In genomic region chr1:167297222-167298214, GRCh38 we compare ENCODE assay signal across 15 cellular contexts.
A peak's percentile ranks its signal among the peaks of the same experiment; 100 is the strongest.
DNase-seq lines count a peak whose midpoint lies in the region; ATAC-seq and TF ChIP-seq lines count a peak whose summit lies in the region.
"Had no signal": no experiment of that assay in that cellular context is flagged by ENCODE, and none has a peak within 500 bp of the region (broad histone marks: within the 10 kb centered on the region; RNA-seq: fewer than 3 reads in every experiment).

No MANE protein-coding gene starts in this region.

- POLR2A ChIA-PET in activated CD4-positive, alpha-beta memory T cell treated with anti-CD3 and anti-CD28 coated beads, Interleukin-2, amount 10 ng/mL, durations not matched to agents 7 days and 5 days (lab: Charles Lee) = no interaction called here

- peaks cover 3% of the 10 kb centered on the region for H3K9me3 Mint-ChIP-seq in activated CD4-positive, alpha-beta memory T cell treated with anti-CD3 and anti-CD28 coated beads, Interleukin-2, amount 10 ng/mL, durations not matched to agents 7 days and 5 days
- peaks cover 7% of the 10 kb centered on the region for H3K9me3 Mint-ChIP-seq in stimulated activated memory B cell treated with anti-CD40 and anti-IgM and Interleukin-4, amounts not matched to agents 10 μg/mL and 1 μg/mL and 100 μg/mL, for 72 hours
- H3K9me3 Mint-ChIP-seq: nephron; T-helper 2 cell treated with Interferon-gamma antibody and Interleukin-4, amounts not matched to agents 5 μg/mL and 100 μg/mL, for 36 hours had no signal

- H3K27me3 ChIP-seq in duodenal mucosa (ENCODE audit: control insufficient read depth in 1 of 2, insufficient read depth in 2 of 2, low read length in 2 of 2) (no peaks in the 10 kb centered on the region), lower lobe of right lung (ENCODE audit: low read depth) (no peaks in the 10 kb centered on the region)
- H3K27me3 ChIP-seq: tibial nerve had no signal

- no peak for TF ChIP-seq CTCF in lower lobe of right lung (IDR thresholded peaks at IDR 0.05)

- H3K27ac ChIP-seq in duodenal mucosa (ENCODE audit: low read depth, low read length) = peak overlapping the region; percentile 57
- H3K27ac ChIP-seq in lower lobe of right lung = peak overlapping the region; percentile 40
- H3K27ac ChIP-seq: tibial nerve had no signal

- H3K27me3 Mint-ChIP-seq in activated CD4-positive, alpha-beta memory T cell treated with anti-CD3 and anti-CD28 coated beads, Interleukin-2, amount 10 ng/mL, durations not matched to agents 7 days and 5 days = no peaks in the 10 kb centered on the region
- no peaks in the 10 kb centered on the region for H3K27me3 Mint-ChIP-seq in stimulated activated memory B cell treated with anti-CD40 and anti-IgM and Interleukin-4, amounts not matched to agents 10 μg/mL and 1 μg/mL and 100 μg/mL, for 72 hours

- intact Hi-C loops in lower lobe of right lung (cut with DNase I) = no loop called here

- no peaks in the 10 kb centered on the region for H3K9me3 ChIP-seq in duodenal mucosa (ENCODE audit: control insufficient read depth in 1 of 2, low read length in 2 of 2)
- H3K9me3 ChIP-seq in lower lobe of right lung = no peaks in the 10 kb centered on the region
- H3K9me3 ChIP-seq: tibial nerve had no signal

- H3K36me3 ChIP-seq in duodenal mucosa (ENCODE audit: control insufficient read depth in 1 of 2, insufficient read depth in 2 of 2, low read length in 2 of 2) (no peaks in the 10 kb centered on the region), lower lobe of right lung (no peaks in the 10 kb centered on the region)
- H3K36me3 ChIP-seq: tibial nerve had no signal

- H3K36me3 Mint-ChIP-seq in activated CD4-positive, alpha-beta memory T cell treated with anti-CD3 and anti-CD28 coated beads, Interleukin-2, amount 10 ng/mL, durations not matched to agents 7 days and 5 days (ENCODE audit: low read depth) = peaks cover 2% of the 10 kb centered on the region
- peaks cover 15% of the 10 kb centered on the region for H3K36me3 Mint-ChIP-seq in stimulated activated memory B cell treated with anti-CD40 and anti-IgM and Interleukin-4, amounts not matched to agents 10 μg/mL and 1 μg/mL and 100 μg/mL, for 72 hours

- H3K4me1 Mint-ChIP-seq in activated CD4-positive, alpha-beta memory T cell treated with anti-CD3 and anti-CD28 coated beads, Interleukin-2, amount 10 ng/mL, durations not matched to agents 7 days and 5 days = peaks cover 3% of the 10 kb centered on the region
- peaks cover 48% of the 10 kb centered on the region for H3K4me1 Mint-ChIP-seq in stimulated activated memory B cell treated with anti-CD40 and anti-IgM and Interleukin-4, amounts not matched to agents 10 μg/mL and 1 μg/mL and 100 μg/mL, for 72 hours
- H3K4me1 Mint-ChIP-seq: nephron had no signal

- H3K9ac ChIP-seq in duodenal mucosa (ENCODE audit: low read depth in 1 of 2, low read length in 2 of 2) = no peak overlapping the region

- H3K27ac Mint-ChIP-seq in activated CD4-positive, alpha-beta memory T cell treated with anti-CD3 and anti-CD28 coated beads, Interleukin-2, amount 10 ng/mL, durations not matched to agents 7 days and 5 days = no peak overlapping the region
- H3K27ac Mint-ChIP-seq in stimulated activated memory B cell treated with anti-CD40 and anti-IgM and Interleukin-4, amounts not matched to agents 10 μg/mL and 1 μg/mL and 100 μg/mL, for 72 hours = no peak overlapping the region
- H3K27ac Mint-ChIP-seq: T-helper 2 cell treated with Interferon-gamma antibody and Interleukin-4, amounts not matched to agents 5 μg/mL and 100 μg/mL, for 36 hours had no signal

- ATAC-seq in lower lobe of right lung = peak; percentile 89 to 90
- no peak for ATAC-seq in stimulated activated memory B cell treated with anti-CD40 and anti-IgM and Interleukin-4, amounts not matched to agents 10 μg/mL and 1 μg/mL and 100 μg/mL, for 72 hours

- peak; percentile 9 for DNase-seq in AG08395 (ENCODE audit: low spot score)
- peak; percentile 87 for DNase-seq in MV-4-11 (lab: John Stamatoyannopoulos, UW)
- no peak for DNase-seq in lower lobe of right lung
- DNase-seq in SHP77 treated with DMSO at 0.1 percent for 48 hours (lab: John Stamatoyannopoulos, UW) = no peak
- no peak for DNase-seq in activated CD4-positive, alpha-beta memory T cell treated with anti-CD3 and anti-CD28 coated beads, Interleukin-2, amount 10 ng/mL, durations not matched to agents 7 days and 5 days
- no peak for DNase-seq in NCI-H1930 (lab: John Stamatoyannopoulos, UW)
- DNase-seq: activated T-cell treated with anti-CD3 and anti-CD28 coated beads, Interleukin-2, amount 50 U/mL, for 1 hour; KG1; NCI-H524; stimulated activated CD4-positive, alpha-beta T cell treated with anti-CD3 and anti-CD28 coated beads, Interleukin-4, amount 100 ng/mL, for 4 hours had no signal

- CTCF ChIA-PET in activated CD4-positive, alpha-beta memory T cell treated with anti-CD3 and anti-CD28 coated beads, Interleukin-2, amount 10 ng/mL, durations not matched to agents 7 days and 5 days (lab: Charles Lee) = no interaction called here

- peaks cover 6 to 19% of the 10 kb centered on the region in 2 donors for H3K4me1 ChIP-seq in duodenal mucosa (ENCODE audit: control insufficient read depth in 1 of 2, insufficient read depth in 2 of 2, low read length in 2 of 2)
- peaks cover 27% of the 10 kb centered on the region for H3K4me1 ChIP-seq in lower lobe of right lung

- H3K4me3 Mint-ChIP-seq in activated CD4-positive, alpha-beta memory T cell treated with anti-CD3 and anti-CD28 coated beads, Interleukin-2, amount 10 ng/mL, durations not matched to agents 7 days and 5 days = no peak overlapping the region
- H3K4me3 Mint-ChIP-seq in stimulated activated memory B cell treated with anti-CD40 and anti-IgM and Interleukin-4, amounts not matched to agents 10 μg/mL and 1 μg/mL and 100 μg/mL, for 72 hours = no peak overlapping the region
- H3K4me3 Mint-ChIP-seq: nephron; T-helper 2 cell treated with Interferon-gamma antibody and Interleukin-4, amounts not matched to agents 5 μg/mL and 100 μg/mL, for 36 hours had no signal

- H3K4me3 ChIP-seq in duodenal mucosa (ENCODE audit: low read depth in 1 of 2, low read length in 2 of 2) = peak overlapping the region in 1 of 2 donors; percentile 32
- no peak overlapping the region for H3K4me3 ChIP-seq in lower lobe of right lung
- H3K4me3 ChIP-seq: tibial nerve had no signal

Comparison
In these comparisons a context has a peak if more than half of its experiments do, and no peak if none do; other contexts are left out.
1. DNase-seq: peak in AG08395 (single experiment) and MV-4-11 (single experiment); none in lower lobe of right lung (single experiment), SHP77 treated with DMSO at 0.1 percent for 48 hours (single experiment), activated CD4-positive, alpha-beta memory T cell treated with anti-CD3 and anti-CD28 coated beads, Interleukin-2, amount 10 ng/mL, durations not matched to agents 7 days and 5 days (single experiment) and NCI-H1930 (0 of 2).